8 cellular contexts compared by ENCODE assay signal in the genomic region with DNA sequence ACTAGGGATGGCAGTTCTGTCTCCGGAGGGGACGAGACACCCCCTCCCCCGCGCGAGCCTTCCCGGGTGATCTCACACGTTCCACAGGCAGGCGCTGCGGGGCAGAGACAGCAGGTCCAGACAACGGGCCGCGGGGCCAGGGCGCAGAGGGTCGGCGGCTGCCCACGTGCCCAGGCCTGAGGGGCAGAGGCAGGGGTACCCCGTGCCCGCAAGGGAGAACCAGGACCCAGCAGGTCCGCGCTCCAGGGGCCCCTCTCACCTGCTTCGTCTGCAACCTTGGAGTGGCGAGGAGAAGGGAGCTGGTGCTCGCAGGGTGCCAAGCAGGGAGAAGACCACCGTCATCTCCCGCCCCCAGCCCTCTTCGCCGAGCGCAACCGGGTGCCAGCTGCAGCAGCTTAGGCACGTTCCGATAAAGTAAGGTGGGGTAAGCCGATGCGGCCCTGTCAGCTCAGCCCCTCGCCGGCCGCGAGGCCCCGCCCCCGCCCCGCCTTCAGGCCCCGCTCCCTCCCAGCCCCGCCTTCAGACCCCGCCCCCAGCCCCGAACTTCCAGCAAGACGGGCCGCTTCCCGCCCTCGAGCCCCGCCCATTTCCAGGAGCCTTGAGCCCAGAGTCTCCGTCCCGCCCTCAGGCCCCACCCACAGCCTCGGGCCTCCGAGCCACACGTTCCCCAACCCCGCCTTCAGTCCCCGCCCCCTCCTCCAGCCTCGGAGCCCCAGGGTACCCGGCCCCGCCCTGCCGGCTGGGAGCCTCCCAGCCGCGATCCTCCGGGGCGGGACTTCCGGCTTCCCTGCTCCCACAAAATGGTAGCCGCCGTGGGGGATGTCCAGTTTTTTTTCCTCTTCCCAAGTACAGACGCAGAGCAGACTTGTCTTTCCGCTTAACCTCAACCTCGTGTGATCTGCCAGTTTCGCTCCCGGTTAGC. TPM values are rescaled to one million over a fixed set of nuclear protein-coding genes. Genes with fewer than 3 reads are reported as not detected.
A peak's percentile ranks its signal among the peaks of the same experiment; 100 is the strongest.
DNase-seq lines count a peak whose midpoint lies in the region; ATAC-seq, FAIRE-seq and TF ChIP-seq lines count a peak whose summit lies in the region.

A gene with protein sequence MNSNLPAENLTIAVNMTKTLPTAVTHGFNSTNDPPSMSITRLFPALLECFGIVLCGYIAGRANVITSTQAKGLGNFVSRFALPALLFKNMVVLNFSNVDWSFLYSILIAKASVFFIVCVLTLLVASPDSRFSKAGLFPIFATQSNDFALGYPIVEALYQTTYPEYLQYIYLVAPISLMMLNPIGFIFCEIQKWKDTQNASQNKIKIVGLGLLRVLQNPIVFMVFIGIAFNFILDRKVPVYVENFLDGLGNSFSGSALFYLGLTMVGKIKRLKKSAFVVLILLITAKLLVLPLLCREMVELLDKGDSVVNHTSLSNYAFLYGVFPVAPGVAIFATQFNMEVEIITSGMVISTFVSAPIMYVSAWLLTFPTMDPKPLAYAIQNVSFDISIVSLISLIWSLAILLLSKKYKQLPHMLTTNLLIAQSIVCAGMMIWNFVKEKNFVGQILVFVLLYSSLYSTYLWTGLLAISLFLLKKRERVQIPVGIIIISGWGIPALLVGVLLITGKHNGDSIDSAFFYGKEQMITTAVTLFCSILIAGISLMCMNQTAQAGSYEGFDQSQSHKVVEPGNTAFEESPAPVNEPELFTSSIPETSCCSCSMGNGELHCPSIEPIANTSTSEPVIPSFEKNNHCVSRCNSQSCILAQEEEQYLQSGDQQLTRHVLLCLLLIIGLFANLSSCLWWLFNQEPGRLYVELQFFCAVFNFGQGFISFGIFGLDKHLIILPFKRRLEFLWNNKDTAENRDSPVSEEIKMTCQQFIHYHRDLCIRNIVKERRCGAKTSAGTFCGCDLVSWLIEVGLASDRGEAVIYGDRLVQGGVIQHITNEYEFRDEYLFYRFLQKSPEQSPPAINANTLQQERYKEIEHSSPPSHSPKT (minus strand): TSS at position 416 of the 922 bp plus-strand sequence. CDS start 5,073 bp downstream, outside the sequence.

- peak; percentile 46 for TF ChIP-seq CTCF in DND-41 (IDR thresholded peaks at IDR 0.05; ENCODE audit: borderline replicate concordance, extremely low read depth, low read length, poor library complexity, severe bottlenecking)

- H3K27ac Mint-ChIP-seq in naive B cell, result peak within 1 kb of the TSS; percentile 87 to 97 (median 92)
- H3K27ac Mint-ChIP-seq in stimulated activated effector memory CD8-positive, alpha-beta T cell treated with anti-CD3 and anti-CD28 coated beads, Interleukin-12 subunit alpha, Interleukin-12 subunit beta, amount 100 ng/mL, for 72 hours, result peak within 1 kb of the TSS; percentile 91

- DNase-seq in DND-41, result peak; percentile 100
- peak; percentile 89 for DNase-seq in RCC 7860 (ENCODE audit: low spot score)
- DNase-seq in activated T-helper 1 cell treated with Interleukin-2 at 50 U/mL for 16 hours (ENCODE audit: low read depth), result peak; percentile 95
- DNase-seq in fibroblast of gingiva (ENCODE audit: low read depth), result peak; percentile 98
- peak; percentile 80 for DNase-seq in naive B cell
- peak; percentile 77 to 90 for DNase-seq in stimulated activated effector memory CD8-positive, alpha-beta T cell treated with anti-CD3 and anti-CD28 coated beads, Interleukin-12 subunit alpha, Interleukin-12 subunit beta, amount 100 ng/mL, for 72 hours (ENCODE audit: low spot score in 2 of 2)

- ATAC-seq in DND-41 (ENCODE audit: insufficient read depth, low read depth) (peak; percentile 86), GM21786 (IDR thresholded peaks at IDR 0.05; ENCODE audit: unreplicated experiment) (peak; percentile 82), naive B cell (ENCODE audit: low read depth in 2 of 2) (peak; percentile 83 to 85)
- peak; percentile 92 for ATAC-seq in stimulated activated effector memory CD8-positive, alpha-beta T cell treated with anti-CD3 and anti-CD28 coated beads, Interleukin-12 subunit alpha, Interleukin-12 subunit beta, amount 100 ng/mL, for 72 hours

- peak within 1 kb of the TSS; percentile 96 for H3K4me2 ChIP-seq in DND-41 (ENCODE audit: insufficient read depth, low read length)

- peaks cover 29 to 46% (median 32%) of the 10 kb centered on the region in 3 donors for H3K4me1 Mint-ChIP-seq in naive B cell
- peaks cover 52% of the 10 kb centered on the region for H3K4me1 Mint-ChIP-seq in stimulated activated effector memory CD8-positive, alpha-beta T cell treated with anti-CD3 and anti-CD28 coated beads, Interleukin-12 subunit alpha, Interleukin-12 subunit beta, amount 100 ng/mL, for 72 hours

- peaks cover 0 to 3% of the 10 kb centered on the region in 2 donors for H3K36me3 Mint-ChIP-seq in naive B cell
- H3K36me3 Mint-ChIP-seq in stimulated activated effector memory CD8-positive, alpha-beta T cell treated with anti-CD3 and anti-CD28 coated beads, Interleukin-12 subunit alpha, Interleukin-12 subunit beta, amount 100 ng/mL, for 72 hours, result peaks cover 17% of the 10 kb centered on the region

- H3K27ac ChIP-seq in DND-41 (ENCODE audit: low read length) (peak within 1 kb of the TSS; percentile 93), KOPT-K1 (ENCODE audit: low read depth, low read length, poor library complexity, severe bottlenecking) (peak within 1 kb of the TSS; percentile 82)

- no peaks in the 10 kb centered on the region for H4K20me1 ChIP-seq in DND-41 (ENCODE audit: insufficient read depth, low read length)

- H3K79me2 ChIP-seq in DND-41 (ENCODE audit: insufficient read depth, low read length), result no peaks in the 10 kb centered on the region

- H3K9me3 ChIP-seq in DND-41 (ENCODE audit: insufficient read depth, low read length, severe bottlenecking) (no peaks in the 10 kb centered on the region), KOPT-K1 (ENCODE audit: insufficient read depth, low read length, poor library complexity, severe bottlenecking) (no peaks in the 10 kb centered on the region)

- no peaks in the 10 kb centered on the region for H3K27me3 ChIP-seq in DND-41 (ENCODE audit: insufficient read depth, low read length, poor library complexity)

- H3K36me3 ChIP-seq in DND-41 (ENCODE audit: insufficient read depth, low read length) (no peaks in the 10 kb centered on the region), KOPT-K1 (ENCODE audit: insufficient read depth, low read length) (peaks cover 8% of the 10 kb centered on the region; the same call in 1 of the 2 replicates)

- H3K4me3 ChIP-seq in DND-41 (ENCODE audit: low read depth in 1 of 2, low read length in 2 of 2), result peak within 1 kb of the TSS; percentile 46 to 93

- peaks cover 0 to 4% (median 0%) of the 10 kb centered on the region in 7 donors for H3K9me3 Mint-ChIP-seq in naive B cell
- H3K9me3 Mint-ChIP-seq in stimulated activated effector memory CD8-positive, alpha-beta T cell treated with anti-CD3 and anti-CD28 coated beads, Interleukin-12 subunit alpha, Interleukin-12 subunit beta, amount 100 ng/mL, for 72 hours, result no peaks in the 10 kb centered on the region

- H3K4me3 Mint-ChIP-seq in naive B cell, result peak within 1 kb of the TSS; percentile 91 to 99 (median 97)
- H3K4me3 Mint-ChIP-seq in stimulated activated effector memory CD8-positive, alpha-beta T cell treated with anti-CD3 and anti-CD28 coated beads, Interleukin-12 subunit alpha, Interleukin-12 subunit beta, amount 100 ng/mL, for 72 hours, result peak within 1 kb of the TSS; percentile 97

- H3K9ac ChIP-seq in DND-41 (ENCODE audit: low read depth, low read length), result peak within 1 kb of the TSS; percentile 72

- peak within 1 kb of the TSS; percentile 76 for H2AFZ ChIP-seq in DND-41 (ENCODE audit: low read depth, low read length)

- H3K4me1 ChIP-seq in DND-41 (ENCODE audit: insufficient read depth, low read length), result peaks cover 54% of the 10 kb centered on the region

- peak; percentile 44 for FAIRE-seq in RCC 7860 (lab: Jason Lieb, UNC)

- no peaks in the 10 kb centered on the region for H3K27me3 Mint-ChIP-seq in naive B cell

RNA-seq across cellular contexts. Expression of the gene that starts here (rescaled TPM):
- polyA plus RNA-seq in naive B cell (ENCODE audit: low read depth in 6 of 6), result 1 to 10 TPM; 1.9 to 6.5 (median 4.1) TPM

Comparison
In these comparisons a context has a peak if more than half of its experiments do, and no peak if none do; other contexts are left out.
1. Peak in every context shown above with its lines: DNase-seq, ATAC-seq, H3K4me3 ChIP-seq and H3K27ac ChIP-seq.